Comparison of ENCODE assay signal across 8 cellular contexts in genomic region chr6:158660331-158660730, GRCh38. TPM values are rescaled to one million over a fixed set of nuclear protein-coding genes. Genes with fewer than 3 reads are reported as not detected.
DNase-seq lines count a peak whose midpoint lies in the region; ATAC-seq, FAIRE-seq and TF ChIP-seq lines count a peak whose summit lies in the region.

No MANE protein-coding gene starts in this region.

- no peak overlapping the region; the same call in 1 of the 2 replicates for H3K27ac Mint-ChIP-seq in GM23338

- H3K27me3 Mint-ChIP-seq in GM23338 (ENCODE audit: insufficient read depth, low read depth, poor library complexity), result peaks cover 4% of the 10 kb centered on the region
- H3K27me3 Mint-ChIP-seq in activated T-cell treated with anti-CD3 and anti-CD28 coated beads, Interleukin-2, amount 50 U/mL, for 4 hours (ENCODE audit: low read depth), result no peaks in the 10 kb centered on the region

- H3F3A ChIP-seq in GM23338 (replicated peaks; ENCODE audit: low read depth), result no peaks in the 10 kb centered on the region

- no peaks in the 10 kb centered on the region for H3K36me3 Mint-ChIP-seq in GM23338 (ENCODE audit: low read depth)
- peaks cover 27% of the 10 kb centered on the region for H3K36me3 Mint-ChIP-seq in activated T-cell treated with anti-CD3 and anti-CD28 coated beads, Interleukin-2, amount 50 U/mL, for 4 hours (ENCODE audit: insufficient read depth)

- H2AFZ ChIP-seq in GM23338, result peak overlapping the region; percentile 25

- ATAC-seq in GM23338 (peak; percentile 76), GM18868 (IDR thresholded peaks at IDR 0.05; ENCODE audit: unreplicated experiment) (no peak)
- ATAC-seq in activated T-cell treated with anti-CD3 and anti-CD28 coated beads, Interleukin-2, amount 50 U/mL, for 4 hours, result peak; percentile 69 to 70

- H3K4me2 ChIP-seq in GM23338, result no peak overlapping the region

- no peaks in the 10 kb centered on the region for H3K9me2 ChIP-seq in GM23338 (ENCODE audit: insufficient read depth)

- no peaks in the 10 kb centered on the region for H3K9me3 Mint-ChIP-seq in GM23338
- no peaks in the 10 kb centered on the region for H3K9me3 Mint-ChIP-seq in activated T-cell treated with anti-CD3 and anti-CD28 coated beads, Interleukin-2, amount 50 U/mL, for 4 hours

- DNase-seq in COLO668 (lab: John Stamatoyannopoulos, UW; ENCODE audit: unreplicated experiment) (peak; percentile 69), GM23338 (ENCODE audit: low spot score) (peak; percentile 80), NCI-H2196 treated with DMSO at 0.1 percent for 48 hours (lab: John Stamatoyannopoulos, UW; ENCODE audit: unreplicated experiment) (peak; percentile 37), iPS-NIHi7 (ENCODE audit: extremely low spot score) (peak; percentile 65), urothelium cell line (ENCODE audit: low spot score) (peak; percentile 48), NCI-H446 (lab: John Stamatoyannopoulos, UW) (no peak)
- DNase-seq in activated T-cell treated with anti-CD3 and anti-CD28 coated beads, Interleukin-2, amount 50 U/mL, for 4 hours, result peak; percentile 45

- no peak for FAIRE-seq in urothelium cell line (lab: Jason Lieb, UNC)

- no peak overlapping the region for H3K4me3 Mint-ChIP-seq in GM23338
- no peak overlapping the region for H3K4me3 Mint-ChIP-seq in activated T-cell treated with anti-CD3 and anti-CD28 coated beads, Interleukin-2, amount 50 U/mL, for 4 hours

- no peak overlapping the region for H3K27ac ChIP-seq in GM23338 (ENCODE audit: low read depth)

- TF ChIP-seq CTCF in GM23338 (conservative IDR thresholded peaks at IDR 0.05; ENCODE audit: low read depth in 2 of 2), result peak; percentile 74 to 78

- no peaks in the 10 kb centered on the region for H3K79me2 ChIP-seq in GM23338 (replicated peaks; ENCODE audit: insufficient read depth)

- no peaks in the 10 kb centered on the region for H4K20me1 ChIP-seq in GM23338 (replicated peaks; ENCODE audit: insufficient read depth)

- peaks cover 20% of the 10 kb centered on the region for H3K4me1 Mint-ChIP-seq in GM23338
- H3K4me1 Mint-ChIP-seq in activated T-cell treated with anti-CD3 and anti-CD28 coated beads, Interleukin-2, amount 50 U/mL, for 4 hours (ENCODE audit: low read depth), result peaks cover 32% of the 10 kb centered on the region

- no peaks in the 10 kb centered on the region for H3K36me3 ChIP-seq in GM23338 (ENCODE audit: insufficient read depth)

- H3K27me3 ChIP-seq in GM23338 (ENCODE audit: insufficient read depth), result no peaks in the 10 kb centered on the region

- H3K4me1 ChIP-seq in GM23338 (ENCODE audit: insufficient read depth), result peaks cover 18% of the 10 kb centered on the region

- no peak overlapping the region for H3K4me3 ChIP-seq in GM23338

TF ChIP-seq in GM23338, 12 proteins besides CTCF, POLR2A, EP300 and RAD21 (continues in another document):
- TF ChIP-seq EZH2phosphoT487 (IDR thresholded peaks at IDR 0.05; ENCODE audit: unreplicated experiment) (no peak), POLR2AphosphoS5 (IDR thresholded peaks at IDR 0.05; ENCODE audit: low read depth) (no peak), ZNF114 (CRISPR knock-in tag; IDR thresholded peaks at IDR 0.05) (no peak), JUNB (IDR thresholded peaks at IDR 0.05; ENCODE audit: unreplicated experiment) (no peak), REST (IDR thresholded peaks at IDR 0.05; ENCODE audit: unreplicated experiment) (no peak), CREB1 (CRISPR knock-in tag; IDR thresholded peaks at IDR 0.05; ENCODE audit: low read depth) (no peak), STAT1 (IDR thresholded peaks at IDR 0.05; ENCODE audit: unreplicated experiment) (no peak), ZNF462 (CRISPR knock-in tag; IDR thresholded peaks at IDR 0.05) (no peak), NANOG (IDR thresholded peaks at IDR 0.05; ENCODE audit: borderline replicate concordance) (no peak)

RNA-seq across cellular contexts. Expression of gene SYTL3, which starts 10.5 kb away (rescaled TPM):
- total RNA-seq in GM23338 (2014; rRNA removed; shearing (Covaris generic)), result 0.07 TPM in 1 of 2 replicates, not detected in the other
- polyA plus RNA-seq in GM23338 (2016; fragmentation: Nextera tagmentation; extraction: Ambion mirVana), result not detected in 2 replicates
- 10 to 100 TPM; 33.6 to 72.6 (median 38.5) TPM for total RNA-seq in activated T-cell treated with anti-CD3 and anti-CD28 coated beads, Interleukin-2, amount 50 U/mL, for 4 hours

RNA-seq across cellular contexts. Expression of gene DYNLT1, which starts 15.8 kb away (rescaled TPM):
- total RNA-seq in GM23338 (2014; rRNA removed; shearing (Covaris generic)), result 60.9 and 71.6 TPM in 2 replicates
- 235 and 241 TPM in 2 replicates for polyA plus RNA-seq in GM23338 (2016; fragmentation: Nextera tagmentation; extraction: Ambion mirVana)
- 10 to 100 TPM; 57.5 to 67.1 (median 64.9) TPM for total RNA-seq in activated T-cell treated with anti-CD3 and anti-CD28 coated beads, Interleukin-2, amount 50 U/mL, for 4 hours

Comparison
In these comparisons a context has a peak if more than half of its experiments do, and no peak if none do; other contexts are left out.
1. DNase-seq: peak in COLO668 (single experiment), GM23338 (single experiment), NCI-H2196 treated with DMSO at 0.1 percent for 48 hours (single experiment), activated T-cell treated with anti-CD3 and anti-CD28 coated beads, Interleukin-2, amount 50 U/mL, for 4 hours (single experiment), iPS-NIHi7 (single experiment) and urothelium cell line (single experiment); none in NCI-H446 (0 of 2).
2. RNA of gene SYTL3, which starts 10.5 kb away (total RNA-seq): 33.6 to 72.6 TPM in activated T-cell treated with anti-CD3 and anti-CD28 coated beads, Interleukin-2, amount 50 U/mL, for 4 hours; 0.07 TPM in GM23338; every median in the first group is over 10 times any median in the second.